ENCODE assay signal across 5 cellular contexts in the genomic region with DNA sequence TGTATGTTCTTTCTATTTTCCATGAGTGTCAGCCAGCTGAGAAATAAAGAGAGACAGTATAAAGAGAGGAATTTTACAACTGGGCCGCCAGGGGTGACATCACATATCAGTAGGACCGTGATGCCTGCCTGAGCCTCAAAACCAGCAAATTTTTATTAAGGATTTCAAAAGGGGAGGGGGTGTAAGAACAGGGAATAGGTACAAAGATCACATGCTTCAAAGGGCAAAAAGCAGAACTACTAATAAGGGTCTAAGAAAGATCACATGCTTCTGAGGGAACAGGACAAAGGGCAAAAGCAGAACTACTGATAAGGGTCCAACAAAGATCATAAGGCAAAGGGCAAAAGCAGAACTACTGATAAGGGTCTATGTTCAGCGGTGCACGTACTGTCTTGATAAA. TPM values are rescaled to one million over a fixed set of nuclear protein-coding genes. Genes with fewer than 3 reads are reported as not detected.
"Had no signal": no experiment of that assay in that cellular context is flagged by ENCODE, and none has a peak within 500 bp of the region (broad histone marks: within the 10 kb centered on the region; RNA-seq: fewer than 3 reads in every experiment).

No MANE protein-coding gene starts in this region.

RNA-seq across cellular contexts. Expression of a gene that starts 47.3 kb away (rescaled TPM):
- total RNA-seq: HT-29, HT1080, IMR-90 had no signal
- polyA plus RNA-seq: IgD-negative memory B cell, IMR-90 had no signal

RNA-seq across cellular contexts. Expression of a gene that starts 58.9 kb away (rescaled TPM):
- total RNA-seq: HT-29, HT1080, IMR-90 had no signal
- polyA plus RNA-seq: IgD-negative memory B cell, IMR-90, K562 had no signal
